21 cellular contexts compared by ENCODE assay signal in genomic region chrX:38108364-38108763, GRCh38.
DNase-seq lines count a peak whose midpoint lies in the region; ATAC-seq, FAIRE-seq and TF ChIP-seq lines count a peak whose summit lies in the region.
"Had no signal": no experiment of that assay in that cellular context is flagged by ENCODE, and none has a peak within 500 bp of the region (broad histone marks: within the 10 kb centered on the region; RNA-seq: fewer than 3 reads in every experiment).

No MANE protein-coding gene starts in this region.

- H3K4me3 ChIP-seq in right lobe of liver, result no peak overlapping the region
- no peak overlapping the region for H3K4me3 ChIP-seq in HepG2 (replicated peaks in 1 of 3; ENCODE audit: insufficient read depth in 1 of 3, low read depth in 2 of 3, low read length in 3 of 3)
- H3K4me3 ChIP-seq in body of pancreas, result no peak overlapping the region
- no peak overlapping the region for H3K4me3 ChIP-seq in fibroblast of pulmonary artery (replicated peaks; ENCODE audit: low read depth, low read length)
- no peak overlapping the region for H3K4me3 ChIP-seq in CD8-positive, alpha-beta memory T cell (ENCODE audit: low read length)
- H3K4me3 ChIP-seq: MG63, SJSA1 had no signal

- H3K4me3 Mint-ChIP-seq in CD8-positive, alpha-beta memory T cell, result no peak overlapping the region
- H3K4me3 Mint-ChIP-seq: B cell; CD4-positive, alpha-beta T cell had no signal

- DNase-seq in right lobe of liver (no peak), HepG2 (ENCODE audit: low spot score) (no peak), body of pancreas (peak; percentile 2 to 32 (median 16)), fibroblast of pulmonary artery (ENCODE audit: low read depth) (peak; percentile 88), pulmonary artery endothelial cell (ENCODE audit: low read depth, low spot score) (peak; percentile 39), left colon (no peak)
- no peak for DNase-seq in CD8-positive, alpha-beta memory T cell
- DNase-seq: CD4-positive, alpha-beta T cell; DMS153; GOT3; Kasumi-1; MG63; NCI-H1105; NCI-H2081; NCI-H2171 treated with DMSO at 0.1 percent for 48 hours; NCI-H748 treated with DMSO at 0.1 percent for 48 hours had no signal

- POLR2A ChIA-PET in HepG2 (lab: Yijun Ruan, JAX), result no interaction called here
- POLR2A ChIA-PET in CD8-positive, alpha-beta memory T cell (lab: Charles Lee), result no interaction called here

- no peaks in the 10 kb centered on the region for H3K79me2 ChIP-seq in HepG2 (ENCODE audit: insufficient read depth, low read length)

- in situ Hi-C loops in HepG2 (cut with HindIII; ENCODE audit: extremely low pct_ligation_motif_present, low pct_unique_long_range_greater_than_20kb), result no loop called here

- H3K27ac Mint-ChIP-seq in CD8-positive, alpha-beta memory T cell, result no peak overlapping the region
- H3K27ac Mint-ChIP-seq: B cell; CD4-positive, alpha-beta T cell had no signal

- no peaks in the 10 kb centered on the region for H3K9me3 ChIP-seq in right lobe of liver
- H3K9me3 ChIP-seq in HepG2 (ENCODE audit: low read length), result no peaks in the 10 kb centered on the region
- H3K9me3 ChIP-seq in body of pancreas, result no peaks in the 10 kb centered on the region
- H3K9me3 ChIP-seq in CD8-positive, alpha-beta memory T cell (ENCODE audit: low read length), result no peaks in the 10 kb centered on the region
- H3K9me3 ChIP-seq: MG63, SJSA1 had no signal

- H3K36me3 ChIP-seq in right lobe of liver (no peaks in the 10 kb centered on the region), HepG2 (replicated peaks in 1 of 2; ENCODE audit: control insufficient read depth in 1 of 2, insufficient read depth in 2 of 2, low read length in 2 of 2) (no peaks in the 10 kb centered on the region), body of pancreas (replicated peaks in 1 of 2; ENCODE audit: insufficient read depth in 1 of 2, low read depth in 2 of 2) (no peaks in the 10 kb centered on the region)
- H3K36me3 ChIP-seq in CD8-positive, alpha-beta memory T cell (ENCODE audit: insufficient read depth, low read length), result no peaks in the 10 kb centered on the region
- H3K36me3 ChIP-seq: MG63, SJSA1 had no signal

- no peak for TF ChIP-seq RAD21 in HepG2 (CRISPR knock-in tag; IDR thresholded peaks at IDR 0.05)

- CTCF ChIA-PET in HepG2 (lab: Yijun Ruan, JAX; ENCODE audit: low intra/inter-chr PET ratio, low total read pairs), result no interaction called here
- CTCF ChIA-PET in CD8-positive, alpha-beta memory T cell (lab: Charles Lee), result no interaction called here

- H3K4me1 ChIP-seq in right lobe of liver (peaks cover 0 to 23% (median 5%) of the 10 kb centered on the region in 4 donors), HepG2 (ENCODE audit: insufficient read depth, low read length) (peaks cover 10% of the 10 kb centered on the region; the same call in 1 of the 2 replicates), body of pancreas (peaks cover 19% of the 10 kb centered on the region)
- H3K4me1 ChIP-seq in CD8-positive, alpha-beta memory T cell (ENCODE audit: insufficient read depth, low read length), result no peaks in the 10 kb centered on the region
- H3K4me1 ChIP-seq: SJSA1 had no signal

- intact Hi-C loops in right lobe of liver (cut with DNase I) (no loop called here), HepG2 (cut with micrococcal nuclease; ENCODE audit: unreplicated experiment) (no loop called here), body of pancreas (cut with DNase I) (no loop called here), left colon (cut with DNase I, micrococcal nuclease) (no loop called here)

- BruUV-seq in HepG2 (replicated peaks; lab: Mats Ljungman, UMichigan), result no TSS peak

- H3K36me3 Mint-ChIP-seq in CD8-positive, alpha-beta memory T cell, result no peaks in the 10 kb centered on the region

- H3K9me3 Mint-ChIP-seq in CD8-positive, alpha-beta memory T cell, result no peaks in the 10 kb centered on the region
- H3K9me3 Mint-ChIP-seq: CD4-positive, alpha-beta T cell had no signal

- H3K27ac ChIP-seq in right lobe of liver, result peak overlapping the region in 1 of 3 donors; percentile 4
- H3K27ac ChIP-seq in HepG2 (ENCODE audit: extremely low read length, insufficient read depth, low read length), result no peak overlapping the region
- H3K27ac ChIP-seq in body of pancreas, result no peak overlapping the region
- no peak overlapping the region for H3K27ac ChIP-seq in CD8-positive, alpha-beta memory T cell (ENCODE audit: low read depth, low read length)
- H3K27ac ChIP-seq: SJSA1 had no signal

- TF ChIP-seq POLR2A in right lobe of liver (IDR thresholded peaks at IDR 0.05), result no peak
- no peak for TF ChIP-seq POLR2A in HepG2 (IDR thresholded peaks at IDR 0.05; ENCODE audit: insufficient read depth in 1 of 2, low read depth in 2 of 2, low read length in 2 of 2)
- TF ChIP-seq POLR2A in body of pancreas (IDR thresholded peaks at IDR 0.05), result no peak

- no peak overlapping the region for H3K4me2 ChIP-seq in HepG2 (ENCODE audit: low read depth, low read length)

- H3K9ac ChIP-seq in HepG2 (ENCODE audit: insufficient read depth, low read depth, low read length), result no peak overlapping the region

- H3K27me3 Mint-ChIP-seq in CD8-positive, alpha-beta memory T cell, result peaks cover 0 to 6% of the 10 kb centered on the region in 2 donors
- H3K27me3 Mint-ChIP-seq: B cell; CD4-positive, alpha-beta T cell had no signal

- H3K27me3 ChIP-seq in right lobe of liver (peaks cover 0 to 3% of the 10 kb centered on the region in 2 donors), HepG2 (ENCODE audit: control insufficient read depth in 1 of 2, insufficient read depth in 2 of 2, low read length in 2 of 2) (no peaks in the 10 kb centered on the region), body of pancreas (no peaks in the 10 kb centered on the region)
- H3K27me3 ChIP-seq in CD8-positive, alpha-beta memory T cell (ENCODE audit: insufficient read depth, low read length, poor library complexity, severe bottlenecking), result no peaks in the 10 kb centered on the region
- H3K27me3 ChIP-seq: MG63, SJSA1 had no signal

- TF ChIP-seq EP300 in HepG2 (IDR thresholded peaks at IDR 0.05; ENCODE audit: low read depth in 2 of 2, low read length in 2 of 2), result no peak
- TF ChIP-seq EP300 in HepG2 (CRISPR knock-in tag; IDR thresholded peaks at IDR 0.05; ENCODE audit: borderline replicate concordance), result no peak

- TF ChIP-seq CTCF in right lobe of liver (IDR thresholded peaks at IDR 0.05) (no peak), HepG2 (CRISPR knock-in tag; IDR thresholded peaks at IDR 0.05) (no peak), body of pancreas (IDR thresholded peaks at IDR 0.05) (no peak), fibroblast of pulmonary artery (IDR thresholded peaks at IDR 0.05; ENCODE audit: low read length, missing control alignments) (no peak)

- H4K20me1 ChIP-seq in HepG2 (ENCODE audit: insufficient read depth, low read length), result no peaks in the 10 kb centered on the region

- ATAC-seq in right lobe of liver (peak; percentile 16 to 55 (median 46)), HepG2 (no peak), body of pancreas (peak; percentile 90), left colon (no peak), GM19351 (IDR thresholded peaks at IDR 0.05; ENCODE audit: unreplicated experiment) (no peak)

- H2AFZ ChIP-seq in HepG2 (ENCODE audit: low read length), result no peak overlapping the region

- FAIRE-seq in HepG2 (lab: Jason Lieb, UNC), result no peak
- FAIRE-seq: GM12891, HTR-8/SVneo had no signal

- H3K4me1 Mint-ChIP-seq in CD8-positive, alpha-beta memory T cell, result peaks cover 0 to 4% (median 0%) of the 10 kb centered on the region in 3 donors

- WGBS in right lobe of liver (ENCODE audit: insufficient coverage, low coverage, low lambda C conversion rate, missing lambda C conversion rate), result 34% methylated on average over 6 of the region's 6 CpGs
- 77% methylated on average over 6 of the region's 6 CpGs for WGBS in HepG2 (ENCODE audit: low lambda C conversion rate)
- 16 to 37% methylated on average over 6 of the region's 6 CpGs for WGBS in body of pancreas, 2 donors

TF ChIP-seq in HepG2, 621 proteins besides CTCF, POLR2A, EP300 and RAD21:
- no peak for TF ChIP-seq ZBTB37 (CRISPR knock-in tag; IDR thresholded peaks at IDR 0.05)
- TF ChIP-seq ZNF234 (CRISPR knock-in tag; conservative IDR thresholded peaks at IDR 0.05), result no peak
- TF ChIP-seq MATR3 (CRISPR knock-in tag; IDR thresholded peaks at IDR 0.05), result no peak
- TF ChIP-seq NFE2L1 (CRISPR knock-in tag; IDR thresholded peaks at IDR 0.05; ENCODE audit: borderline replicate concordance), result no peak
- no peak for TF ChIP-seq ISX (CRISPR knock-in tag; conservative IDR thresholded peaks at IDR 0.05)
- no peak for TF ChIP-seq ZNF607 (CRISPR knock-in tag; IDR thresholded peaks at IDR 0.05; ENCODE audit: borderline replicate concordance)
- TF ChIP-seq KLF9 (CRISPR knock-in tag; IDR thresholded peaks at IDR 0.05; ENCODE audit: low read depth), result no peak
- TF ChIP-seq ZNF207 (IDR thresholded peaks at IDR 0.05; ENCODE audit: borderline replicate concordance), result no peak
- TF ChIP-seq SOX5 (CRISPR knock-in tag; IDR thresholded peaks at IDR 0.05; ENCODE audit: borderline replicate concordance), result no peak
- no peak for TF ChIP-seq ZNF747 (CRISPR knock-in tag; IDR thresholded peaks at IDR 0.05; ENCODE audit: borderline replicate concordance)
- no peak for TF ChIP-seq KLF16 (CRISPR knock-in tag; IDR thresholded peaks at IDR 0.05)
- TF ChIP-seq FOXO1 (CRISPR knock-in tag; IDR thresholded peaks at IDR 0.05), result no peak

Comparison
In these comparisons a context has a peak if more than half of its experiments do, and no peak if none do; other contexts are left out.
1. ATAC-seq: peak in right lobe of liver (4 of 4) and body of pancreas (single experiment); none in HepG2 (single experiment), left colon (single experiment) and GM19351 (single experiment).
2. DNase-seq: peak in body of pancreas (4 of 4), fibroblast of pulmonary artery (single experiment) and pulmonary artery endothelial cell (single experiment); none in right lobe of liver (0 of 3), HepG2 (single experiment), left colon (0 of 2) and CD8-positive, alpha-beta memory T cell (0 of 5).